Comparison of ENCODE assay signal across 16 cellular contexts in the genomic region with DNA sequence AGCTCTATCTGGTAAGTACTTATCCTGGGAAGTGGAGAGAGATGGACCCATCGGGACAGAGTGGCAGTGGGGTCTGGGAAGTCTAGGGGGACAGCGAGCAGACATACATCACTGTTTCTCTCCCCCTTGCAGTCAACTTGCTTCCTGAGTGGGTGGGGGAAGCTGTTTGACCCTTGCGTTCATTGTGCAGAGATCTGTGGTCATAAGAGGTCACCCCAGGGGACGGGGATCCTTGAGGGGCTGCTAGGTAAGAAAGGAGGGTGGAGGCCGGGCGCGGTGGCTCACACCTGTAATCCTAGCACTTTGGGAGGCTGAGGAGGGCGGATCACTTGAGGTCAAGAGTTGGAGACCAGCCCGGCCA. TPM values are rescaled to one million over a fixed set of nuclear protein-coding genes. Genes with fewer than 3 reads are reported as not detected.
DNase-seq lines count a peak whose midpoint lies in the region; ATAC-seq lines count a peak whose summit lies in the region.
"Had no signal": no experiment of that assay in that cellular context is flagged by ENCODE, and none has a peak within 500 bp of the region (broad histone marks: within the 10 kb centered on the region; RNA-seq: fewer than 3 reads in every experiment).

No MANE protein-coding gene starts in this region.

- peak overlapping the region; percentile 79 for H3K4me3 ChIP-seq in thymus (ENCODE audit: low read length)
- H3K4me3 ChIP-seq: breast epithelium, lung, MG63 had no signal

- H3K27ac Mint-ChIP-seq in activated naive CD4-positive, alpha-beta T cell treated with anti-CD3 and anti-CD28 coated beads for 36 hours, result peak overlapping the region; percentile 96
- peak overlapping the region; percentile 99 for H3K27ac Mint-ChIP-seq in T-cell
- H3K27ac Mint-ChIP-seq in immature natural killer cell, result peak overlapping the region; percentile 88 to 100 (median 94)

- H3K4me1 Mint-ChIP-seq in activated naive CD4-positive, alpha-beta T cell treated with anti-CD3 and anti-CD28 coated beads for 36 hours (ENCODE audit: low read depth), result peaks cover 60% of the 10 kb centered on the region
- H3K4me1 Mint-ChIP-seq in T-cell, result peaks cover 64 to 82% (median 78%) of the 10 kb centered on the region in 3 donors
- H3K4me1 Mint-ChIP-seq in immature natural killer cell, result peaks cover 65 to 80% of the 10 kb centered on the region in 2 donors

- DNase-seq in activated naive CD4-positive, alpha-beta T cell treated with anti-CD3 and anti-CD28 coated beads for 36 hours, result no peak
- DNase-seq in activated naive CD4-positive, alpha-beta T cell treated with Interleukin-2 at 50 U/mL for 16 hours, result no peak
- peak in 2 of 34 experiments; percentile 18 to 32 for DNase-seq in T-cell
- DNase-seq in immature natural killer cell, result peak in 1 of 3 donors; percentile 10
- DNase-seq in NCI-H1436 (lab: John Stamatoyannopoulos, UW), result no peak
- DNase-seq in NCI-H1417 treated with DMSO at 0.1 percent for 48 hours (lab: John Stamatoyannopoulos, UW), result no peak
- DNase-seq: DMS79, MG63, NCI-H226, T1000 had no signal

- no peaks in the 10 kb centered on the region for H3K27me3 ChIP-seq in thymus (ENCODE audit: control insufficient read depth, insufficient read depth)
- H3K27me3 ChIP-seq: breast epithelium had no signal

- peaks cover 14% of the 10 kb centered on the region for H3K36me3 Mint-ChIP-seq in activated naive CD4-positive, alpha-beta T cell treated with anti-CD3 and anti-CD28 coated beads for 36 hours (ENCODE audit: low read depth)
- H3K36me3 Mint-ChIP-seq in T-cell (peaks cover 31% of the 10 kb centered on the region), immature natural killer cell (peaks cover 10 to 19% (median 12%) of the 10 kb centered on the region in 3 donors)

- POLR2A ChIA-PET in T-cell (lab: Charles Lee), result interaction anchor here (0.6 kb wide), 3 partner anchors 186 to 284 kb away, joined by 4 to 9 read pairs (median 4); no protein-coding TSS in a partner anchor

- CTCF ChIA-PET in activated naive CD4-positive, alpha-beta T cell treated with anti-CD3 and anti-CD28 coated beads for 36 hours (lab: Charles Lee), result interaction anchor here (0.7 to 1.5 kb wide), 8 partner anchors 8 to 332 kb away, joined by 3 to 9 read pairs (median 3); partner anchors contain the start of gene TRAPPC5
- CTCF ChIA-PET in T-cell (lab: Charles Lee), result no interaction called here

- no peaks in the 10 kb centered on the region for H3K27me3 Mint-ChIP-seq in activated naive CD4-positive, alpha-beta T cell treated with anti-CD3 and anti-CD28 coated beads for 36 hours (ENCODE audit: low read depth)
- H3K27me3 Mint-ChIP-seq in T-cell (no peaks in the 10 kb centered on the region), immature natural killer cell (ENCODE audit: low read depth in 3 of 3) (peaks cover 0 to 3% (median 2%) of the 10 kb centered on the region in 3 donors)

- WGBS in thymus, result 22% methylated on average over 9 of the region's 9 CpGs

- H3K9me3 ChIP-seq in thymus (ENCODE audit: control insufficient read depth), result peaks cover 4% of the 10 kb centered on the region
- H3K9me3 ChIP-seq: breast epithelium had no signal

- H3K9me3 Mint-ChIP-seq in activated naive CD4-positive, alpha-beta T cell treated with anti-CD3 and anti-CD28 coated beads for 36 hours, result peaks cover 15% of the 10 kb centered on the region
- peaks cover 3 to 6% (median 3%) of the 10 kb centered on the region in 3 donors for H3K9me3 Mint-ChIP-seq in T-cell
- peaks cover 0 to 7% (median 4%) of the 10 kb centered on the region in 6 donors for H3K9me3 Mint-ChIP-seq in immature natural killer cell

- H3K4me1 ChIP-seq in thymus (ENCODE audit: control insufficient read depth, insufficient read depth, low read length), result peaks cover 31% of the 10 kb centered on the region
- H3K4me1 ChIP-seq: breast epithelium, parathyroid adenoma had no signal

- H3K4me3 Mint-ChIP-seq in activated naive CD4-positive, alpha-beta T cell treated with anti-CD3 and anti-CD28 coated beads for 36 hours, result peak overlapping the region; percentile 82
- H3K4me3 Mint-ChIP-seq in T-cell, result peak overlapping the region; percentile 99 to 100 (median 99)
- H3K4me3 Mint-ChIP-seq in immature natural killer cell, result peak overlapping the region; percentile 89 to 94 (median 93)

- H3K36me3 ChIP-seq in thymus (ENCODE audit: control insufficient read depth, insufficient read depth), result peaks cover 9% of the 10 kb centered on the region
- H3K36me3 ChIP-seq: breast epithelium, esophagus muscularis mucosa, MG63 had no signal

- intact Hi-C loops in activated naive CD4-positive, alpha-beta T cell treated with anti-CD3 and anti-CD28 coated beads for 36 hours (cut with micrococcal nuclease), result loop anchor here (5.0 to 10.0 kb wide), 4 partner anchors 48 to 544 kb away; no protein-coding TSS in a partner anchor

- H3K27ac ChIP-seq in thymus (ENCODE audit: low read depth), result peak overlapping the region; percentile 98
- H3K27ac ChIP-seq: breast epithelium, esophagus muscularis mucosa, parathyroid adenoma had no signal

- peak in 1 of 4 experiments; percentile 0 for ATAC-seq in T-cell (replicated peaks in 1 of 4)
- ATAC-seq in GM18861 (IDR thresholded peaks at IDR 0.05; ENCODE audit: unreplicated experiment), result no peak

RNA-seq across cellular contexts. Expression of gene ARHGEF18, which starts 0.5 kb away (rescaled TPM):
- total RNA-seq in activated naive CD4-positive, alpha-beta T cell treated with anti-CD3 and anti-CD28 coated beads for 36 hours, result 10 to 100 TPM; 24.6 to 28.7 TPM
- 100 to 1,000 TPM; 111 to 145 (median 126) TPM for total RNA-seq in T-cell
- polyA plus RNA-seq in immature natural killer cell (1 to 10 TPM in 2 of 3 donors, under 1 TPM in 1; 0.86 to 7.8 (median 1.2) TPM), thymus (35.8 TPM)

RNA-seq across cellular contexts. Expression of gene INSR, which starts 55.0 kb away (rescaled TPM):
- 1 to 10 TPM; 3.7 to 3.9 TPM for total RNA-seq in activated naive CD4-positive, alpha-beta T cell treated with anti-CD3 and anti-CD28 coated beads for 36 hours
- 1 to 10 TPM; 2.4 to 3.8 (median 2.6) TPM for total RNA-seq in T-cell
- under 1 TPM; 0.03 to 0.29 (median 0.04) TPM for polyA plus RNA-seq in immature natural killer cell
- 5.5 TPM for polyA plus RNA-seq in thymus
